8 cellular contexts compared by ENCODE assay signal in the genomic region with DNA sequence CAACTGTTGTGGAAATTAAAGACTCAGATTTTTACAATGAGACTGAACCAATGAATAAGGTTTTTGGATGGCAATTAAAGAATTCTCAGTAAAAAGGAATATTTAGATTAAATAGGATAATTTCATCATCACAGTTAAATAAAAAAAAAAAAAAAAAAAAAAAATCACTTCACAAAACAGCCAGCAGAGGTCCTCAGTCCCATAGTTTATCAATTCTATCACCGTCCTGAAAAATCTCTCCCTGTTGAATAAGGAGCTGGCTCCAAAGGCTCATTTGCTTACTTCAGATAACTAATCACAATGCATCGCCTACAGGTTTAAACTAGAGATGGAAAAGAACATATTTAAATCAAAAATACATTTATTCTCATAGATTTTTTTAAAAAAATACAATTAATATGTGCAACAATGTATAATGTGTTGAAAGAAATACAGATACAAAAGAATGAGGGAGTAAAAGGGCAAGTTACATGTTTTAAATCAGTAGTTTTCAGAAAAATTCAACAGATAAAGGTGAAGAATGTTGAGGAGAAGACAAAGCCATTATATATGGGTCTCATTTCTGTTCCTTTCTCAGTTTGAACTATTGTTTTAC.
DNase-seq lines count a peak whose midpoint lies in the region; ATAC-seq and TF ChIP-seq lines count a peak whose summit lies in the region.

No MANE protein-coding gene starts in this region.

- no peaks in the 10 kb centered on the region for H3K36me3 ChIP-seq in heart right ventricle

- 1 to 4% methylated on average over 2 of the region's 2 CpGs for WGBS in heart right ventricle, 2 donors

- no peaks in the 10 kb centered on the region for H3K9me3 ChIP-seq in heart right ventricle

- DNase-seq in heart right ventricle (no peak), left cardiac atrium (no peak), NCI-H1048 (lab: John Stamatoyannopoulos, UW) (peak; percentile 23), SW480 (ENCODE audit: low spot score) (peak; percentile 60), globus pallidus (ENCODE audit: low spot score) (peak; percentile 29), superior temporal gyrus (ENCODE audit: extremely low spot score) (peak; percentile 85), activated gamma-delta T cell treated with Interleukin-2 at 50 U/mL for 16 hours (no peak), T-helper 9 cell (no peak)

- peaks cover 0 to 6% (median 0%) of the 10 kb centered on the region in 9 donors for H3K4me1 ChIP-seq in heart right ventricle

- intact Hi-C loops in heart right ventricle (cut with DNase I): no loop called here
- intact Hi-C loops in left cardiac atrium (cut with DNase I): no loop called here

- no peak overlapping the region for H3K27ac ChIP-seq in heart right ventricle

- no peak overlapping the region for H3K4me3 ChIP-seq in heart right ventricle

- ATAC-seq in heart right ventricle: no peak
- ATAC-seq in left cardiac atrium: no peak

- TF ChIP-seq CTCF in heart right ventricle (IDR thresholded peaks at IDR 0.05): peak; percentile 33 to 77 (median 62)

- H3K27me3 ChIP-seq in heart right ventricle: no peaks in the 10 kb centered on the region

Comparison
In these comparisons a context has a peak if more than half of its experiments do, and no peak if none do; other contexts are left out.
1. DNase-seq: peak in NCI-H1048 (single experiment), SW480 (single experiment), globus pallidus (single experiment) and superior temporal gyrus (single experiment); none in heart right ventricle (0 of 2), left cardiac atrium (single experiment), activated gamma-delta T cell treated with Interleukin-2 at 50 U/mL for 16 hours (single experiment) and T-helper 9 cell (single experiment).